In the genomic region with DNA sequence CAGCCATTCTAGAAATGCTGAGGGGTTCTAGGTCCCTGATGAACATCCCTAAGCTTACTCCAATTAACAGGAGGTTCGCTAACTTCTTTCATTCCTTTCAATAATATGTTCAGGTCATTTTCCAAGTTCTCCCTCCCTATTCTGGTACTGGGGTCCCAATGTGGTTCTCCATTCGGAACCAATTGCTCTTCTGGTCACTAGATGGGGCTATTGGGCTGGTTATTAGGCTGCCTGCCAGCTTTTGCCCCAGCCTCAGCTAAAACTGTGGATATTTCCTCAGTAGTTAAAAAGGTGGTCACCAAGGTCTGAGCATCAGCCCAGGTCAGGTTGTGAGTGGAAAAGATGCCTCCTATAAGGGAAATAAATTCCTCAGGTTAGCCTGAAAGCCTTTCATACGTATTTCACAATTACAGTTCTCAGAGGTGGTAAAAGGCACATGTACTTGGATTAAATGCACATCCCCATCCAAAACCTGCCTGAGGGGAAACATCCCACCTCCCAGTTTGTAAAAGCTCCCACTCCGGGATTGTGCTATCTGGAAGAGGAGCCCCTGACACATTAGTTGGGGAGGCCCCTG, we compare ENCODE assay signal across 8 cellular contexts.
A peak's percentile ranks its signal among the peaks of the same experiment; 100 is the strongest.
DNase-seq lines count a peak whose midpoint lies in the region; ATAC-seq and TF ChIP-seq lines count a peak whose summit lies in the region.

No MANE protein-coding gene starts in this region.

- TF ChIP-seq EP300 in gastroesophageal sphincter (IDR thresholded peaks at IDR 0.05), result no peak

- no peaks in the 10 kb centered on the region for H3K79me2 ChIP-seq in OCI-LY3 (ENCODE audit: low read length)

- H2AFZ ChIP-seq in OCI-LY3 (ENCODE audit: low read depth, low read length), result no peak overlapping the region

- intact Hi-C loops in sciatic nerve (cut with DNase I), result no loop called here

- H3K27me3 ChIP-seq in OCI-LY3 (ENCODE audit: low read depth, low read length), result no peaks in the 10 kb centered on the region
- H3K27me3 ChIP-seq in gastroesophageal sphincter, result no peaks in the 10 kb centered on the region

- H3K4me2 ChIP-seq in OCI-LY3 (ENCODE audit: low read length), result no peak overlapping the region

- no peak overlapping the region for H3K4me3 ChIP-seq in OCI-LY3 (ENCODE audit: low read length)
- H3K4me3 ChIP-seq in gastroesophageal sphincter, result no peak overlapping the region

- ATAC-seq in HG02938 (IDR thresholded peaks at IDR 0.05; ENCODE audit: unreplicated experiment) (peak; percentile 60), gastroesophageal sphincter (no peak), sciatic nerve (no peak)

- H3K9ac ChIP-seq in OCI-LY3 (ENCODE audit: low read length), result no peak overlapping the region

- H3K9me3 ChIP-seq in OCI-LY3 (ENCODE audit: insufficient read depth, low read length), result no peaks in the 10 kb centered on the region
- H3K9me3 ChIP-seq in gastroesophageal sphincter, result no peaks in the 10 kb centered on the region

- H3K27ac ChIP-seq in OCI-LY3 (ENCODE audit: low read length) (no peak overlapping the region), gastroesophageal sphincter (no peak overlapping the region)

- DNase-seq in AG08395 (ENCODE audit: low spot score) (peak; percentile 69), GM13976 (ENCODE audit: low spot score) (peak; percentile 30), fibroblast of the conjunctiva (ENCODE audit: low read depth) (peak; percentile 20), putamen (ENCODE audit: low spot score) (peak; percentile 4), sciatic nerve (ENCODE audit: low spot score) (no peak)

- TF ChIP-seq CTCF in GM13976 (IDR thresholded peaks at IDR 0.05; ENCODE audit: borderline replicate concordance, control extremely low read depth, extremely low read depth, insufficient read depth, missing control alignments), result peak; percentile 58
- TF ChIP-seq CTCF in OCI-LY3 (IDR thresholded peaks at IDR 0.05; ENCODE audit: low read depth, low read length), result peak; percentile 88
- peak in 1 of 4 experiments; percentile 44 for TF ChIP-seq CTCF in gastroesophageal sphincter (IDR thresholded peaks at IDR 0.05)

- in situ Hi-C loops in GM13976 (cut with MboI; ENCODE audit: low sequenced_read_pairs, unreplicated experiment), result no loop called here

- H3K4me1 ChIP-seq in OCI-LY3 (ENCODE audit: low read length), result peaks cover 35% of the 10 kb centered on the region
- no peaks in the 10 kb centered on the region for H3K4me1 ChIP-seq in gastroesophageal sphincter

- no peaks in the 10 kb centered on the region for H4K20me1 ChIP-seq in OCI-LY3 (ENCODE audit: insufficient read depth, low read length)

- no peak for TF ChIP-seq POLR2A in gastroesophageal sphincter (IDR thresholded peaks at IDR 0.05)

- WGBS in gastroesophageal sphincter (ENCODE audit: low coverage in 1 of 2), 2 donors, result 37 to 44% methylated on average over 1 to 2 of the region's 4 CpGs

- no peaks in the 10 kb centered on the region for H3K36me3 ChIP-seq in OCI-LY3 (replicated peaks; ENCODE audit: low read depth, low read length)
- no peaks in the 10 kb centered on the region for H3K36me3 ChIP-seq in gastroesophageal sphincter
